ENCODE assay signal across 1 cellular context in the genomic region with DNA sequence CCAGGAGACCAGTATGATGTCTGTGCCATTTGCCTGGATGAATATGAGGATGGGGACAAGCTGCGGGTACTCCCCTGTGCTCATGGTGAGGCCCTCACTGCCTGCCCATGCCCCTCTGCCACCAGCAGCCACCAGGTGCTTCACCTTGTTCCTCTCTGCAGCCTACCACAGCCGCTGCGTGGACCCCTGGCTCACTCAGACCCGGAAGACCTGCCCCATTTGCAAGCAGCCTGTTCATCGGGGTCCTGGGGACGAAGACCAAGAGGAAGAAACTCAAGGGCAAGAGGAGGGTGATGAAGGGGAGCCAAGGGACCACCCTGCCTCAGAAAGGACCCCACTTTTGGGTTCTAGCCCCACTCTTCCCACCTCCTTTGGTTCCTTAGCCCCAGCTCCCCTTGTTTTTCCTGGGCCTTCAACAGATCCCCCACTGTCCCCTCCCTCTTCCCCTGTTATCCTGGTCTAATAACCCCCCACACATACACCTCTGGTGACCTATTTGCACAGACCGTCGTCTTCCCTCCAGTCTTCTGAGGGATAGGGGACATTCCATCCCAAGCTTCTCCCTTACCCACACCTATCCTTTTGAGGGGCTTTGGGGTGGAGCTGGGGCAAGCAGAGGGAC.
TF ChIP-seq lines count a peak whose summit lies in the region.

No MANE protein-coding gene starts in this region.

TF ChIP-seq in HEK293, 187 proteins besides CTCF, POLR2A, EP300 and RAD21 (continued from another document):
- no peak for TF ChIP-seq HOXA7 (CRISPR knock-in tag; IDR thresholded peaks at IDR 0.05; ENCODE audit: borderline replicate concordance)
- TF ChIP-seq ZEB2 (tag by site-specific recombination; IDR thresholded peaks at IDR 0.05): no peak
